Comparison of ENCODE assay signal across 5 cellular contexts in genomic region chr13:53255795-53256194, GRCh38.
"Had no signal": no experiment of that assay in that cellular context is flagged by ENCODE, and none has a peak within 500 bp of the region (broad histone marks: within the 10 kb centered on the region; RNA-seq: fewer than 3 reads in every experiment).

No MANE protein-coding gene starts in this region.

- DNase-seq: IMR-90, KBM-7, KG1 had no signal

- ATAC-seq: HepG2, K562 had no signal
